8 cellular contexts compared by ENCODE assay signal in genomic region chr17:48102043-48102442, GRCh38. TPM values are rescaled to one million over a fixed set of nuclear protein-coding genes. Genes with fewer than 3 reads are reported as not detected.
DNase-seq lines count a peak whose midpoint lies in the region; ATAC-seq and TF ChIP-seq lines count a peak whose summit lies in the region.
"Not testable (repeated sequence)": the region's sequence is repeated elsewhere in the genome, so short reads cannot be mapped to it uniquely, and the experiment has no call there.

No MANE protein-coding gene starts in this region.

- intact Hi-C loops in activated T-helper 1 cell treated with anti-CD3 and anti-CD28 coated beads, Interleukin-12 subunit alpha, Interleukin-12 subunit beta, Interleukin-2, Interleukin-4 antibody, amounts not matched to agents 30 ng/mL and 10 ng/mL and 1 ng/mL, durations not matched to agents 14 hours and 24 hours and 36 hours (cut with micrococcal nuclease): loop anchor here (10.0 kb wide), 1 partner anchor 353 kb away; no protein-coding TSS in a partner anchor
- intact Hi-C loops in colonic mucosa (cut with DNase I): not testable (repeated sequence)

- not testable (repeated sequence) for H3K27ac ChIP-seq in CD8-positive, alpha-beta memory T cell (ENCODE audit: low read depth, low read length); HUES64 (ENCODE audit: low read depth, low read length); colonic mucosa; iPS-20b (ENCODE audit: low read length); neural progenitor cell; suprapubic skin

- peak overlapping the region; percentile 52 to 98 (median 90) for H3K4me3 Mint-ChIP-seq in CD8-positive, alpha-beta memory T cell
- H3K4me3 Mint-ChIP-seq in T-cell: peak overlapping the region; percentile 71 to 94 (median 91)
- peak overlapping the region; percentile 97 for H3K4me3 Mint-ChIP-seq in activated T-helper 1 cell treated with anti-CD3 and anti-CD28 coated beads, Interleukin-12 subunit alpha, Interleukin-12 subunit beta, Interleukin-2, Interleukin-4 antibody, amounts not matched to agents 30 ng/mL and 10 ng/mL and 1 ng/mL, durations not matched to agents 14 hours and 24 hours and 36 hours
- H3K4me3 Mint-ChIP-seq in neural progenitor cell: peak overlapping the region; percentile 98

- not testable (repeated sequence) for TF ChIP-seq POLR2A in suprapubic skin (IDR thresholded peaks at IDR 0.05)

- not testable (repeated sequence) for TF ChIP-seq CTCF in colonic mucosa (IDR thresholded peaks at IDR 0.05); neural progenitor cell (IDR thresholded peaks at IDR 0.05); suprapubic skin (IDR thresholded peaks at IDR 0.05)

- H3K4me2 ChIP-seq in neural progenitor cell: not testable (repeated sequence)

- WGBS in HUES64: 90% methylated on average over 15 of the region's 15 CpGs
- 81% methylated on average over 15 of the region's 15 CpGs for WGBS in suprapubic skin

- DNase-seq in CD8-positive, alpha-beta memory T cell; T-cell; activated T-helper 1 cell treated with anti-CD3 and anti-CD28 coated beads, Interleukin-12 subunit alpha, Interleukin-12 subunit beta, Interleukin-2, Interleukin-4 antibody, amounts not matched to agents 30 ng/mL and 10 ng/mL and 1 ng/mL, durations not matched to agents 14 hours and 24 hours and 36 hours (ENCODE audit: low spot score); colonic mucosa; neural progenitor cell (ENCODE audit: low spot score); suprapubic skin (ENCODE audit: low spot score in 2 of 2): not testable (repeated sequence)

- H3K36me3 Mint-ChIP-seq in CD8-positive, alpha-beta memory T cell; T-cell; activated T-helper 1 cell treated with anti-CD3 and anti-CD28 coated beads, Interleukin-12 subunit alpha, Interleukin-12 subunit beta, Interleukin-2, Interleukin-4 antibody, amounts not matched to agents 30 ng/mL and 10 ng/mL and 1 ng/mL, durations not matched to agents 14 hours and 24 hours and 36 hours (ENCODE audit: low read depth); neural progenitor cell: not testable (repeated sequence)

- H3K27me3 ChIP-seq in CD8-positive, alpha-beta memory T cell (ENCODE audit: insufficient read depth, low read length, poor library complexity, severe bottlenecking); HUES64 (ENCODE audit: insufficient read depth, low read length); colonic mucosa; iPS-20b (ENCODE audit: insufficient read depth, low read length); neural progenitor cell; suprapubic skin: not testable (repeated sequence)

- peaks cover 36% of the 10 kb centered on the region for H3F3A ChIP-seq in neural progenitor cell (ENCODE audit: low read depth)

- ATAC-seq in T-cell (replicated peaks in 1 of 4): not testable (repeated sequence)

- H3K36me3 ChIP-seq in CD8-positive, alpha-beta memory T cell (ENCODE audit: insufficient read depth, low read length); HUES64 (ENCODE audit: insufficient read depth, low read length); colonic mucosa; iPS-20b (ENCODE audit: insufficient read depth, low read depth, low read length); neural progenitor cell; suprapubic skin: not testable (repeated sequence)

- peaks cover 32 to 52% (median 50%) of the 10 kb centered on the region in 3 donors for H3K4me1 Mint-ChIP-seq in CD8-positive, alpha-beta memory T cell
- H3K4me1 Mint-ChIP-seq in T-cell (peaks cover 45 to 65% (median 48%) of the 10 kb centered on the region in 3 donors), neural progenitor cell (peaks cover 14% of the 10 kb centered on the region)
- H3K4me1 Mint-ChIP-seq in activated T-helper 1 cell treated with anti-CD3 and anti-CD28 coated beads, Interleukin-12 subunit alpha, Interleukin-12 subunit beta, Interleukin-2, Interleukin-4 antibody, amounts not matched to agents 30 ng/mL and 10 ng/mL and 1 ng/mL, durations not matched to agents 14 hours and 24 hours and 36 hours (ENCODE audit: low read depth): peaks cover 47% of the 10 kb centered on the region

- not testable (repeated sequence) for H3K9me3 ChIP-seq in CD8-positive, alpha-beta memory T cell (ENCODE audit: low read length); HUES64 (ENCODE audit: insufficient read depth, low read depth, low read length); colonic mucosa; iPS-20b (ENCODE audit: insufficient read depth, low read depth, low read length); neural progenitor cell (ENCODE audit: low read depth); suprapubic skin

- H3K27me3 Mint-ChIP-seq in CD8-positive, alpha-beta memory T cell; T-cell; activated T-helper 1 cell treated with anti-CD3 and anti-CD28 coated beads, Interleukin-12 subunit alpha, Interleukin-12 subunit beta, Interleukin-2, Interleukin-4 antibody, amounts not matched to agents 30 ng/mL and 10 ng/mL and 1 ng/mL, durations not matched to agents 14 hours and 24 hours and 36 hours (ENCODE audit: insufficient read depth); neural progenitor cell (ENCODE audit: insufficient read depth, low read depth): not testable (repeated sequence)

- H3K9ac ChIP-seq in HUES64 (ENCODE audit: low read depth, low read length); colonic mucosa (ENCODE audit: low read depth in 2 of 2, low read length in 2 of 2); neural progenitor cell: not testable (repeated sequence)
- H3K9ac ChIP-seq in iPS-20b (ENCODE audit: low read depth, low read length): peak overlapping the region; percentile 92; the same call in 1 of the 2 replicates

- not testable (repeated sequence) for H3K4me3 ChIP-seq in CD8-positive, alpha-beta memory T cell (ENCODE audit: low read length)
- H3K4me3 ChIP-seq in HUES64 (ENCODE audit: low read length): peak overlapping the region; percentile 80
- peak overlapping the region; percentile 64 for H3K4me3 ChIP-seq in colonic mucosa
- H3K4me3 ChIP-seq in iPS-20b (ENCODE audit: low read length): peak overlapping the region; percentile 78; the same call in 1 of the 2 replicates
- H3K4me3 ChIP-seq in neural progenitor cell: peak overlapping the region; percentile 72
- peak overlapping the region; percentile 96 for H3K4me3 ChIP-seq in suprapubic skin

- not testable (repeated sequence) for H2AFZ ChIP-seq in neural progenitor cell (replicated peaks)

- H3K27ac Mint-ChIP-seq in CD8-positive, alpha-beta memory T cell: peak overlapping the region in 4 of 8 donors; percentile 19 to 68 (median 63)
- H3K27ac Mint-ChIP-seq in T-cell (peak overlapping the region in 1 of 2 donors; percentile 72), neural progenitor cell (peak overlapping the region; percentile 91)
- H3K27ac Mint-ChIP-seq in activated T-helper 1 cell treated with anti-CD3 and anti-CD28 coated beads, Interleukin-12 subunit alpha, Interleukin-12 subunit beta, Interleukin-2, Interleukin-4 antibody, amounts not matched to agents 30 ng/mL and 10 ng/mL and 1 ng/mL, durations not matched to agents 14 hours and 24 hours and 36 hours: peak overlapping the region; percentile 76

- TF ChIP-seq EP300 in suprapubic skin (IDR thresholded peaks at IDR 0.05): not testable (repeated sequence)

- H4K20me1 ChIP-seq in neural progenitor cell (ENCODE audit: low read depth): peaks cover 32% of the 10 kb centered on the region

- CTCF ChIA-PET in CD8-positive, alpha-beta memory T cell (lab: Charles Lee): not testable (repeated sequence)
- CTCF ChIA-PET in T-cell (lab: Charles Lee): interaction anchor here in 1 of 2 donors (0.6 to 2.1 kb wide), 2 partner anchors 66 to 76 kb away, joined by 3 to 6 read pairs; no protein-coding TSS in a partner anchor

- H3K4me1 ChIP-seq in CD8-positive, alpha-beta memory T cell (ENCODE audit: insufficient read depth, low read length); HUES64 (ENCODE audit: insufficient read depth, low read length); colonic mucosa; iPS-20b (ENCODE audit: insufficient read depth, low read length); neural progenitor cell: not testable (repeated sequence)
- H3K4me1 ChIP-seq in suprapubic skin: peaks cover 18% of the 10 kb centered on the region

- POLR2A ChIA-PET in CD8-positive, alpha-beta memory T cell (lab: Charles Lee): not testable (repeated sequence)
- POLR2A ChIA-PET in T-cell (lab: Charles Lee): interaction anchor here in 1 of 2 donors (0.7 kb wide), 1 partner anchor 988 kb away, joined by 4 read pairs; no protein-coding TSS in a partner anchor

- H3K9me3 Mint-ChIP-seq in CD8-positive, alpha-beta memory T cell; T-cell; activated T-helper 1 cell treated with anti-CD3 and anti-CD28 coated beads, Interleukin-12 subunit alpha, Interleukin-12 subunit beta, Interleukin-2, Interleukin-4 antibody, amounts not matched to agents 30 ng/mL and 10 ng/mL and 1 ng/mL, durations not matched to agents 14 hours and 24 hours and 36 hours; neural progenitor cell: not testable (repeated sequence)

- H3K79me2 ChIP-seq in neural progenitor cell (ENCODE audit: low read depth): peaks cover 39% of the 10 kb centered on the region

RNA-seq across cellular contexts. Expression of gene CBX1, which starts 0.8 kb away (rescaled TPM):
- 10 to 100 TPM; 63.1 to 65.1 TPM for total RNA-seq in CD8-positive, alpha-beta memory T cell
- polyA plus RNA-seq in CD8-positive, alpha-beta memory T cell: 21.1 TPM
- polyA plus RNA-seq in HUES64 (2013, experiment 1 of 2): 153 TPM
- 173 TPM for polyA plus RNA-seq in HUES64 (2013, experiment 2 of 2)
- 10 to 100 TPM; 19.6 to 32.4 (median 30.7) TPM for total RNA-seq in T-cell
- total RNA-seq in activated T-helper 1 cell treated with anti-CD3 and anti-CD28 coated beads, Interleukin-12 subunit alpha, Interleukin-12 subunit beta, Interleukin-2, Interleukin-4 antibody, amounts not matched to agents 30 ng/mL and 10 ng/mL and 1 ng/mL, durations not matched to agents 14 hours and 24 hours and 36 hours: 61.1 and 62.4 TPM in 2 replicates
- total RNA-seq in colonic mucosa: 10 to 100 TPM; 32.3 to 53.0 TPM
- total RNA-seq in neural progenitor cell (ENCODE audit: low replicate concordance): 206 and 208 TPM in 2 replicates
- total RNA-seq in suprapubic skin: 10 to 100 TPM; 18.4 to 27.5 (median 22.3) TPM

RNA-seq across cellular contexts. Expression of gene SNX11, which starts 5.5 kb away (rescaled TPM):
- total RNA-seq in CD8-positive, alpha-beta memory T cell: 10 to 100 TPM; 43.3 to 45.2 TPM
- 26.5 TPM for polyA plus RNA-seq in CD8-positive, alpha-beta memory T cell
- 15.4 TPM for polyA plus RNA-seq in HUES64 (2013, experiment 1 of 2)
- 16.5 TPM for polyA plus RNA-seq in HUES64 (2013, experiment 2 of 2)
- total RNA-seq in T-cell (10 to 100 TPM; 10.6 to 20.4 (median 19.5) TPM), colonic mucosa (10 to 100 TPM; 18.7 to 24.4 TPM), neural progenitor cell (ENCODE audit: low replicate concordance) (23.4 and 26.2 TPM in 2 replicates), suprapubic skin (10 to 100 TPM in 3 of 4 donors, 1 to 10 TPM in 1; 8.4 to 16.4 (median 13.1) TPM)
- total RNA-seq in activated T-helper 1 cell treated with anti-CD3 and anti-CD28 coated beads, Interleukin-12 subunit alpha, Interleukin-12 subunit beta, Interleukin-2, Interleukin-4 antibody, amounts not matched to agents 30 ng/mL and 10 ng/mL and 1 ng/mL, durations not matched to agents 14 hours and 24 hours and 36 hours: 31.1 and 37.1 TPM in 2 replicates

RNA-seq across cellular contexts. Expression of gene NFE2L1, which starts 53.9 kb away (rescaled TPM):
- 10 to 100 TPM; 94.5 to 98.4 TPM for total RNA-seq in CD8-positive, alpha-beta memory T cell
- polyA plus RNA-seq in CD8-positive, alpha-beta memory T cell: 13.1 TPM
- 101 TPM for polyA plus RNA-seq in HUES64 (2013, experiment 1 of 2)
- polyA plus RNA-seq in HUES64 (2013, experiment 2 of 2): 104 TPM
- total RNA-seq in T-cell: 10 to 100 TPM; 30.3 to 61.6 (median 43.9) TPM
- total RNA-seq in activated T-helper 1 cell treated with anti-CD3 and anti-CD28 coated beads, Interleukin-12 subunit alpha, Interleukin-12 subunit beta, Interleukin-2, Interleukin-4 antibody, amounts not matched to agents 30 ng/mL and 10 ng/mL and 1 ng/mL, durations not matched to agents 14 hours and 24 hours and 36 hours: 86.6 and 92.0 TPM in 2 replicates
- 100 to 1,000 TPM; 158 to 264 TPM for total RNA-seq in colonic mucosa
- 73.4 and 104 TPM in 2 replicates for total RNA-seq in neural progenitor cell (ENCODE audit: low replicate concordance)
- 100 to 1,000 TPM in 2 of 4 donors, 10 to 100 TPM in 2; 89.9 to 250 (median 138) TPM for total RNA-seq in suprapubic skin
